In genomic region chr2:91659189-91659920, GRCh38 we compare ENCODE assay signal across 8 cellular contexts.
DNase-seq lines count a peak whose midpoint lies in the region; ATAC-seq and TF ChIP-seq lines count a peak whose summit lies in the region.
"Not testable (repeated sequence)": the region's sequence is repeated elsewhere in the genome, so short reads cannot be mapped to it uniquely, and the experiment has no call there.

No MANE protein-coding gene starts in this region.

- RAD21 ChIA-PET in HCT116 (lab: Charles Lee; ENCODE audit: low non-redundant PET in 1 of 2, low total read pairs in 2 of 2, uncharacterized antibody in 2 of 2, unreplicated experiment in 2 of 2), result not testable (repeated sequence)

- not testable (repeated sequence) for H3K27ac Mint-ChIP-seq in nephron

- H3K36me3 ChIP-seq in A673 (ENCODE audit: insufficient read depth, low read length, poor library complexity, severe bottlenecking); HCT116 (ENCODE audit: control insufficient read depth in 1 of 2, insufficient read depth in 2 of 2, low read length in 2 of 2); NT2/D1 (ENCODE audit: insufficient read depth, insufficient read length, low read length); ectodermal cell (ENCODE audit: control insufficient read depth, insufficient read depth, low read length): not testable (repeated sequence)

- H4K20me1 ChIP-seq in HCT116 (ENCODE audit: insufficient read depth), result not testable (repeated sequence)

- H3K9ac ChIP-seq in HCT116 (ENCODE audit: low read length); NT2/D1 (ENCODE audit: insufficient read length, low read depth): not testable (repeated sequence)

- TF ChIP-seq POLR2A in HCT116 (IDR thresholded peaks at IDR 0.05; ENCODE audit: borderline replicate concordance, extremely low read depth, insufficient read depth, insufficient read length), result not testable (repeated sequence)

- not testable (repeated sequence) for H3K9me2 ChIP-seq in HCT116 (ENCODE audit: insufficient read depth)

- H3K36me3 Mint-ChIP-seq in nephron (ENCODE audit: low read depth), result not testable (repeated sequence)

- not testable (repeated sequence) for TF ChIP-seq RAD21 in HCT116 (IDR thresholded peaks at IDR 0.05; ENCODE audit: low read depth)

- in situ Hi-C loops in astrocyte of the spinal cord (cut with HindIII; ENCODE audit: low sequenced_read_pairs), result not testable (repeated sequence)

- not testable (repeated sequence) for H3K9me3 Mint-ChIP-seq in nephron

- TF ChIP-seq CTCF in A673 (conservative IDR thresholded peaks at IDR 0.05; ENCODE audit: low read depth, low read length); HCT116 (IDR thresholded peaks at IDR 0.05 in 2 of 3, conservative IDR thresholded peaks at IDR 0.05 in 1 of 3; ENCODE audit: borderline replicate concordance in 1 of 3, insufficient read depth in 1 of 3, low read depth in 2 of 3, low read length in 2 of 3); astrocyte of the spinal cord (IDR thresholded peaks at IDR 0.05; ENCODE audit: low read depth, low read length); nephron (IDR thresholded peaks at IDR 0.05; ENCODE audit: unreplicated experiment in 3 of 3): not testable (repeated sequence)

- not testable (repeated sequence) for H3K27me3 Mint-ChIP-seq in nephron (ENCODE audit: low read depth)

- H3K4me2 ChIP-seq in HCT116 (ENCODE audit: low read length), result not testable (repeated sequence)

- peak overlapping the region in 2 of 3 experiments; percentile 46 to 84 for H3K4me3 Mint-ChIP-seq in nephron

- not testable (repeated sequence) for H3K4me1 Mint-ChIP-seq in nephron

- not testable (repeated sequence) for ATAC-seq in HCT116, left ventricle myocardium superior

- H3K9me3 ChIP-seq in A673 (ENCODE audit: low read depth, low read length, poor library complexity, severe bottlenecking); HCT116 (ENCODE audit: control insufficient read depth in 1 of 2, insufficient read depth in 1 of 2, low read depth in 1 of 2, low read length in 2 of 2); NT2/D1 (ENCODE audit: insufficient read depth, low read length); ectodermal cell (ENCODE audit: control insufficient read depth, low read length): not testable (repeated sequence)

- not testable (repeated sequence) for H3K4me1 ChIP-seq in A673 (ENCODE audit: insufficient read depth, low read length, poor library complexity, severe bottlenecking); HCT116 (ENCODE audit: control insufficient read depth in 1 of 2, insufficient read depth in 2 of 2, low read length in 2 of 2); NT2/D1 (ENCODE audit: insufficient read depth, insufficient read length); ectodermal cell (ENCODE audit: control insufficient read depth, insufficient read depth, low read length)

- not testable (repeated sequence) for H3K27ac ChIP-seq in A673 (ENCODE audit: low read depth, low read length, poor library complexity, severe bottlenecking); HCT116 (ENCODE audit: low read depth, low read length); ectodermal cell (ENCODE audit: insufficient read depth, low read depth, low read length, poor library complexity, severe bottlenecking)
- peak overlapping the region in 6 of 21 experiments; percentile 23 to 69 (median 43) for H3K27ac ChIP-seq in skin epidermis

- H2AFZ ChIP-seq in HCT116 (ENCODE audit: low read depth, low read length, poor library complexity, severe bottlenecking), result not testable (repeated sequence)

- not testable (repeated sequence) for BruUV-seq in A673 (replicated peaks; lab: Mats Ljungman, UMichigan)
- BruUV-seq in HCT116 (replicated peaks; lab: Mats Ljungman, UMichigan), result TSS peak; percentile 71

- not testable (repeated sequence) for H3K27me3 ChIP-seq in A673 (replicated peaks; ENCODE audit: insufficient read depth, low read depth, low read length, poor library complexity); HCT116 (ENCODE audit: insufficient read depth, low read length); NT2/D1 (ENCODE audit: insufficient read depth, insufficient read length); ectodermal cell (ENCODE audit: control insufficient read depth, insufficient read depth, low read length, poor library complexity, severe bottlenecking)

- intact Hi-C loops in A673 (cut with micrococcal nuclease; ENCODE audit: unreplicated experiment); HCT116 (cut with micrococcal nuclease); left ventricle myocardium superior (cut with micrococcal nuclease): not testable (repeated sequence)

- WGBS in ectodermal cell, 2 experiments, result 26 to 55% methylated on average over 5 to 6 of the region's 21 CpGs

- H3K4me3 ChIP-seq in A673 (ENCODE audit: low read depth, low read length, poor library complexity, severe bottlenecking) (peak overlapping the region; percentile 38), HCT116 (replicated peaks in 1 of 2; ENCODE audit: low read depth in 1 of 2, low read length in 2 of 2) (peak overlapping the region in 1 of 2 experiments; percentile 29; a peak in 2 of 4 replicates), NT2/D1 (ENCODE audit: insufficient read length, low read depth) (peak overlapping the region; percentile 21), astrocyte of the spinal cord (ENCODE audit: low read depth, low read length) (peak overlapping the region; percentile 43), ectodermal cell (ENCODE audit: insufficient read depth, low read depth, low read length) (peak overlapping the region; percentile 32), skin epidermis (peak overlapping the region in 6 of 7 experiments; percentile 18 to 48 (median 33))

- not testable (repeated sequence) for H3K79me2 ChIP-seq in HCT116 (ENCODE audit: insufficient read depth, low read length)

- CTCF ChIA-PET in A673 (lab: Charles Lee); HCT116 (lab: Charles Lee): not testable (repeated sequence)

- not testable (repeated sequence) for DNase-seq in A673 (ENCODE audit: low spot score); HCT116 (ENCODE audit: low read depth, low spot score); NT2/D1 (ENCODE audit: low read depth, low spot score); astrocyte of the spinal cord (ENCODE audit: low read depth, low spot score)
- peak; percentile 19 for DNase-seq in left ventricle myocardium superior

- POLR2A ChIA-PET in A673 (lab: Charles Lee; ENCODE audit: low non-redundant PET); HCT116 (lab: Charles Lee): not testable (repeated sequence)
